13 cellular contexts compared by ENCODE assay signal in genomic region chr11:2096919-2097301, GRCh38. TPM values are rescaled to one million over a fixed set of nuclear protein-coding genes. Genes with fewer than 3 reads are reported as not detected.
A peak's percentile ranks its signal among the peaks of the same experiment; 100 is the strongest.
DNase-seq lines count a peak whose midpoint lies in the region; ATAC-seq and TF ChIP-seq lines count a peak whose summit lies in the region.
"Had no signal": no experiment of that assay in that cellular context is flagged by ENCODE, and none has a peak within 500 bp of the region (broad histone marks: within the 10 kb centered on the region; RNA-seq: fewer than 3 reads in every experiment).

No MANE protein-coding gene starts in this region.

- TF ChIP-seq POLR2A in Peyer's patch (IDR thresholded peaks at IDR 0.05): no peak

- intact Hi-C loops in heart right ventricle (cut with DNase I): loop anchor here in 3 of 10 donors (5.0 to 10.0 kb wide), 3 partner anchors 35 to 1668 kb away; partner anchors contain the start of gene IGF2 (in 1 of the 3)

- peaks cover 0 to 5% (median 0%) of the 10 kb centered on the region in 4 donors for H3K4me1 ChIP-seq in Peyer's patch
- H3K4me1 ChIP-seq in heart right ventricle: peaks cover 26 to 76% (median 62%) of the 10 kb centered on the region in 9 donors
- H3K4me1 ChIP-seq in parathyroid adenoma: no peaks in the 10 kb centered on the region

- H2AFZ ChIP-seq in parathyroid adenoma: peak overlapping the region; percentile 5

- H3K27ac ChIP-seq in AG04450 (ENCODE audit: low read depth, low read length): peak overlapping the region; percentile 93
- peak overlapping the region; percentile 49 to 73 (median 72) for H3K27ac ChIP-seq in Peyer's patch
- peak overlapping the region; percentile 69 to 89 (median 84) for H3K27ac ChIP-seq in heart right ventricle
- H3K27ac ChIP-seq in parathyroid adenoma: no peak overlapping the region

- H3K4me2 ChIP-seq in parathyroid adenoma (ENCODE audit: low read length): no peak overlapping the region

- ATAC-seq in heart right ventricle: peak in 1 of 8 donors; percentile 1
- ATAC-seq: PC-3 had no signal

- no peaks in the 10 kb centered on the region for H3K79me2 ChIP-seq in parathyroid adenoma

- no peak for TF ChIP-seq CTCF in AG04450 (IDR thresholded peaks at IDR 0.05; ENCODE audit: low read depth, low read length)
- TF ChIP-seq CTCF in Peyer's patch (IDR thresholded peaks at IDR 0.05): no peak
- TF ChIP-seq CTCF in heart right ventricle (IDR thresholded peaks at IDR 0.05): no peak
- TF ChIP-seq CTCF in parathyroid adenoma (IDR thresholded peaks at IDR 0.05): no peak

- H3K27me3 ChIP-seq in AG04450 (ENCODE audit: control insufficient read depth, insufficient read depth, low read length): no peaks in the 10 kb centered on the region
- no peaks in the 10 kb centered on the region for H3K27me3 ChIP-seq in Peyer's patch
- no peaks in the 10 kb centered on the region for H3K27me3 ChIP-seq in heart right ventricle
- H3K27me3 ChIP-seq in parathyroid adenoma (ENCODE audit: control insufficient read depth, insufficient read depth, low read length): no peaks in the 10 kb centered on the region

- 51 to 60% methylated on average over 17 of the region's 17 CpGs for WGBS in heart right ventricle, 2 donors

- no peak for DNase-seq in AG04450 (ENCODE audit: low read depth, low spot score)
- peak in 1 of 3 donors; percentile 49 for DNase-seq in Peyer's patch
- peak in 1 of 2 donors; percentile 50 for DNase-seq in heart right ventricle
- no peak for DNase-seq in SW480 (ENCODE audit: low spot score)
- no peak for DNase-seq in NK-92 (lab: John Stamatoyannopoulos, UW; ENCODE audit: unreplicated experiment)
- no peak for DNase-seq in ureter (ENCODE audit: low spot score)
- DNase-seq in SK-N-DZ (ENCODE audit: low spot score): no peak
- DNase-seq: GDM1, NCI-H1930 had no signal

- H3K9ac ChIP-seq in parathyroid adenoma: no peak overlapping the region

- POLR2A ChIA-PET in AG04450 (lab: Yijun Ruan, JAX): interaction anchor here (0.6 to 2.5 kb wide), 6 partner anchors 12 to 53 kb away, joined by 3 to 14 read pairs (median 4); no protein-coding TSS in a partner anchor

- H3K36me3 ChIP-seq in Peyer's patch (no peaks in the 10 kb centered on the region), heart right ventricle (no peaks in the 10 kb centered on the region), parathyroid adenoma (ENCODE audit: control insufficient read depth, insufficient read depth, low read length) (no peaks in the 10 kb centered on the region)
- H3K36me3 ChIP-seq: left lung had no signal

- peaks cover 27% of the 10 kb centered on the region for H3K9me3 ChIP-seq in AG04450 (ENCODE audit: control insufficient read depth, insufficient read depth, low read length)
- H3K9me3 ChIP-seq in Peyer's patch: no peaks in the 10 kb centered on the region
- H3K9me3 ChIP-seq in heart right ventricle: no peaks in the 10 kb centered on the region
- H3K9me3 ChIP-seq in parathyroid adenoma (ENCODE audit: control insufficient read depth, low read length): no peaks in the 10 kb centered on the region
- H3K9me3 ChIP-seq: left lung had no signal

- H3K4me3 ChIP-seq in AG04450 (ENCODE audit: low read depth, low read length) (no peak overlapping the region), Peyer's patch (no peak overlapping the region), heart right ventricle (peak overlapping the region in 2 of 10 donors; percentile 2 to 4), parathyroid adenoma (ENCODE audit: low read depth, low read length) (no peak overlapping the region)
- H3K4me3 ChIP-seq: left lung had no signal

- CTCF ChIA-PET in AG04450 (lab: Charles Lee): interaction anchor here (1.3 to 2.1 kb wide), 2 partner anchors 54 to 59 kb away, joined by 4 read pairs; no protein-coding TSS in a partner anchor

RNA-seq across cellular contexts. Expression of gene IGF2, which starts 42.3 kb away (rescaled TPM):
- 16.6 and 30.8 TPM in 2 replicates for polyA plus RNA-seq in AG04450 (2011; rRNA removed)
- 38.9 and 48.3 TPM in 2 replicates for polyA minus RNA-seq in AG04450 (2011; rRNA and poly(A)+ RNA removed)
- total RNA-seq in Peyer's patch: 10 to 100 TPM in 1 of 4 donors, 1 to 10 TPM in 3; 1.9 to 15.5 (median 9.5) TPM
- total RNA-seq in heart right ventricle: 100 to 1,000 TPM in 3 of 10 donors, 10 to 100 TPM in 7; 68.8 to 195 (median 81.6) TPM
- 10 to 100 TPM; 36.0 to 85.9 TPM for polyA plus RNA-seq in heart right ventricle
- 61.1 TPM for total RNA-seq in ureter
- polyA plus RNA-seq in SK-N-DZ (2014; cell fraction: cytosol; rRNA removed): 0.29 and 0.32 TPM in 2 replicates
- polyA plus RNA-seq in SK-N-DZ (2014; cell fraction: nucleus; rRNA removed): 0.14 TPM in 1 of 2 replicates, not detected in the other
- polyA plus RNA-seq: IgD-negative memory B cell had no signal
